Comparison of ENCODE assay signal across 31 cellular contexts in genomic region chr1:19321071-19321470, GRCh38.
"Had no signal": no experiment of that assay in that cellular context is flagged by ENCODE, and none has a peak within 500 bp of the region (broad histone marks: within the 10 kb centered on the region; RNA-seq: fewer than 3 reads in every experiment).

No MANE protein-coding gene starts in this region.

- H3K27me3 Mint-ChIP-seq: activated B cell treated with CpG ODN at 0.5 μM for 24 hours; activated CD4-positive, alpha-beta memory T cell treated with anti-CD3 and anti-CD28 coated beads, Interleukin-2, amount 10 ng/mL, durations not matched to agents 7 days and 5 days; activated CD8-positive, alpha-beta memory T cell treated with anti-CD3 and anti-CD28 coated beads, Interleukin-2, amount 10 ng/mL, durations not matched to agents 7 days and 5 days; T-cell had no signal

- H3K9ac ChIP-seq: SK-N-SH had no signal

- H3K4me2 ChIP-seq: SK-N-SH had no signal

- ATAC-seq: activated CD8-positive, alpha-beta memory T cell treated with anti-CD3 and anti-CD28 coated beads, Interleukin-2, amount 10 ng/mL, durations not matched to agents 7 days and 5 days; activated naive CD4-positive, alpha-beta T cell treated with anti-CD3 and anti-CD28 coated beads, Interleukin-2, amount 50 U/mL, for 72 hours; PC-3; T-cell had no signal

- H3K27me3 ChIP-seq: brain microvascular endothelial cell, Peyer's patch, SJSA1 had no signal

- DNase-seq: activated B cell treated with CpG ODN at 0.5 μM for 24 hours; activated CD4-positive, alpha-beta memory T cell treated with anti-CD3 and anti-CD28 coated beads, Interleukin-2, amount 10 ng/mL, durations not matched to agents 7 days and 5 days; activated CD4-positive, alpha-beta T cell treated with anti-CD3 and anti-CD28 coated beads for 4 hours; activated CD4-positive, CD25-positive, alpha-beta regulatory T cell treated with anti-CD3 and anti-CD28 coated beads, Interleukin-2, amount 50 U/mL, for 72 hours; activated CD8-positive, alpha-beta memory T cell treated with anti-CD3 and anti-CD28 coated beads for 24 hours; activated CD8-positive, alpha-beta memory T cell treated with anti-CD3 and anti-CD28 coated beads, Interleukin-2, amount 10 ng/mL, durations not matched to agents 7 days and 5 days; activated CD8-positive, alpha-beta memory T cell treated with anti-CD3 and anti-CD28 coated beads, Interleukin-2, amount 50 U/mL, for 48 hours; activated gamma-delta T cell treated with Interleukin-2 at 50 U/mL for 16 hours; activated naive CD4-positive, alpha-beta T cell treated with anti-CD3 and anti-CD28 coated beads for 36 hours; amniotic stem cell; brain microvascular endothelial cell; central memory CD4-positive, alpha-beta T cell; NCI-H1105; NCI-H1417 treated with DMSO at 0.1 percent for 48 hours; NCI-H187 treated with DMSO at 0.1 percent for 48 hours; NCI-H2081; NCI-H2171 treated with DMSO at 0.1 percent for 48 hours; NCI-H226; NCI-H524 treated with DMSO at 0.1 percent for 48 hours; PC-3; RPMI8226; SHP77 treated with DMSO at 0.1 percent for 48 hours; SK-N-SH; T-cell; T-helper 2 cell; T-helper 9 cell had no signal

- H3K9me3 Mint-ChIP-seq: activated B cell treated with CpG ODN at 0.5 μM for 24 hours; activated CD4-positive, alpha-beta memory T cell treated with anti-CD3 and anti-CD28 coated beads, Interleukin-2, amount 10 ng/mL, durations not matched to agents 7 days and 5 days; activated naive CD4-positive, alpha-beta T cell treated with anti-CD3 and anti-CD28 coated beads for 36 hours; activated naive CD4-positive, alpha-beta T cell treated with anti-CD3 and anti-CD28 coated beads, Interleukin-2, amount 50 U/mL, for 72 hours; activated T-helper 2 cell treated with anti-CD3 and anti-CD28 coated beads, Interferon-gamma antibody, Interleukin-2, Interleukin-4, amounts not matched to agents 10 μg/mL and 5 μg/mL and 100 μg/mL, durations not matched to agents 14 hours and 24 hours and 36 hours; T-cell had no signal

- H3K4me1 ChIP-seq: SJSA1 had no signal

- H3K27ac Mint-ChIP-seq: activated B cell treated with CpG ODN at 0.5 μM for 24 hours; activated CD4-positive, alpha-beta memory T cell treated with anti-CD3 and anti-CD28 coated beads, Interleukin-2, amount 10 ng/mL, durations not matched to agents 7 days and 5 days; activated CD8-positive, alpha-beta memory T cell treated with anti-CD3 and anti-CD28 coated beads, Interleukin-2, amount 10 ng/mL, durations not matched to agents 7 days and 5 days; activated naive CD4-positive, alpha-beta T cell treated with anti-CD3 and anti-CD28 coated beads for 36 hours; activated T-helper 2 cell treated with anti-CD3 and anti-CD28 coated beads, Interferon-gamma antibody, Interleukin-2, Interleukin-4, amounts not matched to agents 10 μg/mL and 5 μg/mL and 100 μg/mL, durations not matched to agents 14 hours and 24 hours and 36 hours; T-cell had no signal

- H3K27ac ChIP-seq: brain microvascular endothelial cell, Peyer's patch, SJSA1, VCaP had no signal

- H3K4me3 ChIP-seq: Peyer's patch, SJSA1 had no signal

- H3K36me3 Mint-ChIP-seq: activated CD8-positive, alpha-beta memory T cell treated with anti-CD3 and anti-CD28 coated beads, Interleukin-2, amount 10 ng/mL, durations not matched to agents 7 days and 5 days; activated naive CD4-positive, alpha-beta T cell treated with anti-CD3 and anti-CD28 coated beads, Interleukin-2, amount 50 U/mL, for 72 hours had no signal

- H3K4me3 Mint-ChIP-seq: activated B cell treated with CpG ODN at 0.5 μM for 24 hours; activated CD4-positive, alpha-beta memory T cell treated with anti-CD3 and anti-CD28 coated beads, Interleukin-2, amount 10 ng/mL, durations not matched to agents 7 days and 5 days; activated CD8-positive, alpha-beta memory T cell treated with anti-CD3 and anti-CD28 coated beads, Interleukin-2, amount 10 ng/mL, durations not matched to agents 7 days and 5 days; activated naive CD4-positive, alpha-beta T cell treated with anti-CD3 and anti-CD28 coated beads for 36 hours had no signal

- H3K9me3 ChIP-seq: Peyer's patch, SJSA1, SK-N-SH had no signal
